ENCODE assay signal across 8 cellular contexts in genomic region chr3:160564205-160564922, GRCh38. TPM values are rescaled to one million over a fixed set of nuclear protein-coding genes. Genes with fewer than 3 reads are reported as not detected.
A peak's percentile ranks its signal among the peaks of the same experiment; 100 is the strongest.
DNase-seq lines count a peak whose midpoint lies in the region; ATAC-seq and TF ChIP-seq lines count a peak whose summit lies in the region.

No MANE protein-coding gene starts in this region.

- peak overlapping the region; percentile 94 for H3K4me2 ChIP-seq in PC-3 (ENCODE audit: low read length)

- peak overlapping the region; percentile 98 for H3K27ac ChIP-seq in left ventricle myocardium inferior (replicated peaks)
- H3K27ac ChIP-seq in PC-3 (ENCODE audit: low read length), result no peak overlapping the region
- peak overlapping the region; percentile 77 to 96 for H3K27ac ChIP-seq in aorta (ENCODE audit: low read depth in 1 of 2, low read length in 2 of 2)

- H3K9ac ChIP-seq in PC-3 (ENCODE audit: low read length), result peak overlapping the region; percentile 91

- H3K4me1 ChIP-seq in left ventricle myocardium inferior (peaks cover 78% of the 10 kb centered on the region), PC-3 (ENCODE audit: insufficient read depth, low read length) (peaks cover 45% of the 10 kb centered on the region), aorta (ENCODE audit: control insufficient read depth in 1 of 2, insufficient read depth in 2 of 2, low read length in 2 of 2) (no peaks in the 10 kb centered on the region)

- no peaks in the 10 kb centered on the region for H3K9me3 Mint-ChIP-seq in dendritic cell treated with granulocyte-macrophage colony-stimulating factor and Interleukin-4, amounts not matched to agents 40 ng/mL and 50 ng/mL, for 4 days

- no peaks in the 10 kb centered on the region for H3K9me2 ChIP-seq in PC-3 (replicated peaks; ENCODE audit: low read length)

- POLR2A ChIA-PET in PC-3 (lab: Charles Lee; ENCODE audit: unreplicated experiment), result interaction anchor here (0.6 kb wide), 2 partner anchors 191 to 704 kb away, joined by 3 to 9 read pairs; no protein-coding TSS in a partner anchor

- H3K27ac Mint-ChIP-seq in dendritic cell treated with granulocyte-macrophage colony-stimulating factor and Interleukin-4, amounts not matched to agents 40 ng/mL and 50 ng/mL, for 4 days, result peak overlapping the region; percentile 100

- H3K4me1 Mint-ChIP-seq in dendritic cell treated with granulocyte-macrophage colony-stimulating factor and Interleukin-4, amounts not matched to agents 40 ng/mL and 50 ng/mL, for 4 days (ENCODE audit: low read depth), result peaks cover 64% of the 10 kb centered on the region

- peaks cover 52% of the 10 kb centered on the region for H4K20me1 ChIP-seq in PC-3 (ENCODE audit: low read length)

- DNase-seq in left ventricle myocardium inferior (no peak), Right ventricle myocardium inferior (ENCODE audit: missing footprints) (no peak), PC-3 (peak; percentile 20), myocyte (ENCODE audit: low read depth) (peak; percentile 25), aorta (peak; percentile 60 to 80)

- CTCF ChIA-PET in PC-3 (lab: Charles Lee), result no interaction called here

- BruUV-seq in PC-3 (replicated peaks; lab: Mats Ljungman, UMichigan), result TSS peak; percentile 26

- no peaks in the 10 kb centered on the region for H3K27me3 Mint-ChIP-seq in dendritic cell treated with granulocyte-macrophage colony-stimulating factor and Interleukin-4, amounts not matched to agents 40 ng/mL and 50 ng/mL, for 4 days

- no peaks in the 10 kb centered on the region for H3K9me3 ChIP-seq in left ventricle myocardium inferior (replicated peaks)
- no peaks in the 10 kb centered on the region for H3K9me3 ChIP-seq in PC-3 (ENCODE audit: low read length)
- no peaks in the 10 kb centered on the region for H3K9me3 ChIP-seq in aorta (ENCODE audit: control insufficient read depth, low read length)

- TF ChIP-seq CTCF in left ventricle myocardium inferior (IDR thresholded peaks at IDR 0.05; ENCODE audit: borderline replicate concordance) (no peak), PC-3 (conservative IDR thresholded peaks at IDR 0.05; ENCODE audit: low read depth, low read length) (no peak)

- H3K36me3 ChIP-seq in left ventricle myocardium inferior (peaks cover 6% of the 10 kb centered on the region), PC-3 (ENCODE audit: low read depth, low read length) (peaks cover 13% of the 10 kb centered on the region), aorta (ENCODE audit: control insufficient read depth in 1 of 2, insufficient read depth in 2 of 2, low read length in 1 of 2) (no peaks in the 10 kb centered on the region)

- ATAC-seq in Right ventricle myocardium inferior (no peak), PC-3 (no peak), aorta (ENCODE audit: low FRiP score) (no peak), GM18511 (IDR thresholded peaks at IDR 0.05; ENCODE audit: unreplicated experiment) (no peak), GM19395 (IDR thresholded peaks at IDR 0.05; ENCODE audit: unreplicated experiment) (no peak)

- WGBS in aorta, 2 donors, result 0 to 1% methylated on average over 24 to 39 of the region's 39 CpGs

- peaks cover 42% of the 10 kb centered on the region for H3K36me3 Mint-ChIP-seq in dendritic cell treated with granulocyte-macrophage colony-stimulating factor and Interleukin-4, amounts not matched to agents 40 ng/mL and 50 ng/mL, for 4 days (ENCODE audit: low read depth)

- H3K4me3 ChIP-seq in left ventricle myocardium inferior (peak overlapping the region; percentile 82), PC-3 (ENCODE audit: low read length) (peak overlapping the region; percentile 79), aorta (ENCODE audit: low read length in 2 of 2) (peak overlapping the region; percentile 84 to 95)

- peak overlapping the region; percentile 95 for H3K4me3 Mint-ChIP-seq in dendritic cell treated with granulocyte-macrophage colony-stimulating factor and Interleukin-4, amounts not matched to agents 40 ng/mL and 50 ng/mL, for 4 days

- no peaks in the 10 kb centered on the region for H3F3A ChIP-seq in PC-3 (ENCODE audit: low read length, unreplicated experiment)

- peaks cover 71% of the 10 kb centered on the region for H3K79me2 ChIP-seq in PC-3 (ENCODE audit: low read length)

- no peak overlapping the region for H2AFZ ChIP-seq in PC-3 (ENCODE audit: low read length)

- intact Hi-C loops in left ventricle myocardium inferior (cut with micrococcal nuclease), result no loop called here
- intact Hi-C loops in Right ventricle myocardium inferior (cut with DNase I), result no loop called here
- intact Hi-C loops in PC-3 (cut with micrococcal nuclease), result loop anchor here (5.0 to 10.0 kb wide), 2 partner anchors 117 to 660 kb away; partner anchors contain the start of genes NMD3 and TRIM59
- intact Hi-C loops in dendritic cell treated with granulocyte-macrophage colony-stimulating factor and Interleukin-4, amounts not matched to agents 40 ng/mL and 50 ng/mL, for 4 days (cut with micrococcal nuclease), result loop anchor here (2.0 to 10.0 kb wide), 4 partner anchors 117 to 660 kb away; partner anchors contain the start of genes NMD3 and TRIM59
- intact Hi-C loops in aorta (cut with DNase I), result loop anchor here (10.0 kb wide), 2 partner anchors 190 to 380 kb away; partner anchors contain the start of gene PPM1L (in 2 of the 2)

- H3K27me3 ChIP-seq in left ventricle myocardium inferior (ENCODE audit: low read depth) (no peaks in the 10 kb centered on the region), PC-3 (ENCODE audit: low read length) (no peaks in the 10 kb centered on the region), aorta (ENCODE audit: control insufficient read depth in 1 of 2, insufficient read depth in 2 of 2, low read length in 1 of 2) (no peaks in the 10 kb centered on the region)

RNA-seq across cellular contexts. Expression of gene KPNA4, which starts 1.0 kb away (rescaled TPM):
- total RNA-seq in left ventricle myocardium inferior (130 TPM), Right ventricle myocardium inferior (120 TPM), PC-3 (2014; rRNA removed) (31.5 and 33.7 TPM in 2 replicates), myocyte (40.1 and 42.0 TPM in 2 replicates), aorta (10 to 100 TPM; 58.1 to 61.1 TPM)
- 24.3 TPM for polyA plus RNA-seq in myocyte (2012)
- polyA plus RNA-seq in aorta, result 10 to 100 TPM; 12.5 to 21.2 TPM

Comparison
In these comparisons a context has a peak if more than half of its experiments do, and no peak if none do; other contexts are left out.
1. DNase-seq: peak in PC-3 (single experiment), myocyte (single experiment) and aorta (2 of 2); none in left ventricle myocardium inferior (single experiment) and Right ventricle myocardium inferior (single experiment).
2. intact Hi-C loops: an anchor here in PC-3 (5.0 to 10.0 kb wide), dendritic cell treated with granulocyte-macrophage colony-stimulating factor and Interleukin-4, amounts not matched to agents 40 ng/mL and 50 ng/mL, for 4 days (2.0 to 10.0 kb wide) and aorta (10.0 kb wide); none called in left ventricle myocardium inferior and Right ventricle myocardium inferior.
3. Peak in every context shown above with its lines, with median percentiles within 50 percentile points of each other: H3K4me3 ChIP-seq.